In the genomic region with DNA sequence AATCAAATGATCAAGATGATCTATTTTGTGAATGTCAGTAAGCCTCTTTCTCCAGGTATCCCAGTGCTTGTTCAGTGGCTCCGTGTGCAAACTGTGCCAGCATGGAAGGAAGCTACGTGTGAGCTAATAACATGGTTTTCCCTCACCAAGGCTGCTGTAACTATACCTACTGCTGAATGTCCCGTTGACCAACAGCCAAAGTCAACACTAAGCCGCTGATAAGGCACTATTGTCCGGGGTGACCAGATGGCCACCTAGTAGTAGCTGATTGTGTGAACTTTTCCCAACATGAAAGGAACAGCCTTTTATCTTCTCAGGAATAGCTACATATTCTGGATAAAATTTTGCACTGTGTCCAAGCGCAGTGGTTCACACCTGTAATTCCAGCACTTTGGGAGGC, we compare ENCODE assay signal across 17 cellular contexts. TPM values are rescaled to one million over a fixed set of nuclear protein-coding genes. Genes with fewer than 3 reads are reported as not detected.
DNase-seq lines count a peak whose midpoint lies in the region; ATAC-seq and TF ChIP-seq lines count a peak whose summit lies in the region.
"Had no signal": no experiment of that assay in that cellular context is flagged by ENCODE, and none has a peak within 500 bp of the region (broad histone marks: within the 10 kb centered on the region; RNA-seq: fewer than 3 reads in every experiment).

No MANE protein-coding gene starts in this region.

- H3K27me3 Mint-ChIP-seq in activated CD8-positive, alpha-beta T cell treated with anti-CD3 and anti-CD28 coated beads, Interleukin-2, amount 10 ng/mL, durations not matched to agents 7 days and 5 days (ENCODE audit: low read depth): peaks cover 9% of the 10 kb centered on the region
- peaks cover 3% of the 10 kb centered on the region for H3K27me3 Mint-ChIP-seq in activated CD8-positive, alpha-beta T cell treated with anti-CD3 and anti-CD28 coated beads for 36 hours

- no peaks in the 10 kb centered on the region for H3K36me3 ChIP-seq in esophagus muscularis mucosa
- no peaks in the 10 kb centered on the region for H3K36me3 ChIP-seq in mucosa of descending colon (ENCODE audit: low read depth)
- H3K36me3 ChIP-seq: MG63 had no signal

- POLR2A ChIA-PET in activated CD8-positive, alpha-beta T cell treated with anti-CD3 and anti-CD28 coated beads, Interleukin-2, amount 10 ng/mL, durations not matched to agents 7 days and 5 days (lab: Charles Lee): no interaction called here
- POLR2A ChIA-PET in activated CD8-positive, alpha-beta T cell treated with anti-CD3 and anti-CD28 coated beads for 36 hours (lab: Charles Lee): no interaction called here

- no peaks in the 10 kb centered on the region for H3K27me3 ChIP-seq in esophagus muscularis mucosa
- H3K27me3 ChIP-seq: MG63 had no signal

- WGBS in esophagus muscularis mucosa: 86% methylated on average over 6 of the region's 6 CpGs

- no peak overlapping the region for H3K27ac Mint-ChIP-seq in activated CD8-positive, alpha-beta T cell treated with anti-CD3 and anti-CD28 coated beads, Interleukin-2, amount 10 ng/mL, durations not matched to agents 7 days and 5 days
- no peak overlapping the region for H3K27ac Mint-ChIP-seq in activated CD8-positive, alpha-beta T cell treated with anti-CD3 and anti-CD28 coated beads for 36 hours
- H3K27ac Mint-ChIP-seq in activated naive CD4-positive, alpha-beta T cell treated with anti-CD3 and anti-CD28 coated beads, Interleukin-2, amount 50 U/mL, for 72 hours: no peak overlapping the region
- H3K27ac Mint-ChIP-seq: H9 had no signal

- peaks cover 0 to 4% (median 3%) of the 10 kb centered on the region in 4 donors for H3K4me1 ChIP-seq in esophagus muscularis mucosa
- no peaks in the 10 kb centered on the region for H3K4me1 ChIP-seq in mucosa of descending colon (ENCODE audit: low read depth)

- peaks cover 5% of the 10 kb centered on the region for H3K36me3 Mint-ChIP-seq in activated CD8-positive, alpha-beta T cell treated with anti-CD3 and anti-CD28 coated beads, Interleukin-2, amount 10 ng/mL, durations not matched to agents 7 days and 5 days (ENCODE audit: low read depth)
- no peaks in the 10 kb centered on the region for H3K36me3 Mint-ChIP-seq in activated CD8-positive, alpha-beta T cell treated with anti-CD3 and anti-CD28 coated beads for 36 hours (ENCODE audit: low read depth)
- no peaks in the 10 kb centered on the region for H3K36me3 Mint-ChIP-seq in activated naive CD4-positive, alpha-beta T cell treated with anti-CD3 and anti-CD28 coated beads, Interleukin-2, amount 50 U/mL, for 72 hours

- H3K27ac ChIP-seq in esophagus muscularis mucosa (replicated peaks in 1 of 4): no peak overlapping the region
- H3K27ac ChIP-seq: RWPE1 had no signal

- H3K4me3 Mint-ChIP-seq in activated CD8-positive, alpha-beta T cell treated with anti-CD3 and anti-CD28 coated beads, Interleukin-2, amount 10 ng/mL, durations not matched to agents 7 days and 5 days: no peak overlapping the region
- H3K4me3 Mint-ChIP-seq in activated CD8-positive, alpha-beta T cell treated with anti-CD3 and anti-CD28 coated beads for 36 hours: no peak overlapping the region
- H3K4me3 Mint-ChIP-seq: H9 had no signal

- H3K4me3 ChIP-seq in esophagus muscularis mucosa (no peak overlapping the region), mucosa of descending colon (no peak overlapping the region)
- H3K4me3 ChIP-seq: MG63 had no signal

- H3K9me3 ChIP-seq in esophagus muscularis mucosa: no peaks in the 10 kb centered on the region
- H3K9me3 ChIP-seq in mucosa of descending colon: no peaks in the 10 kb centered on the region
- H3K9me3 ChIP-seq: MG63 had no signal

- peaks cover 3% of the 10 kb centered on the region for H3K9me3 Mint-ChIP-seq in activated CD8-positive, alpha-beta T cell treated with anti-CD3 and anti-CD28 coated beads, Interleukin-2, amount 10 ng/mL, durations not matched to agents 7 days and 5 days (ENCODE audit: insufficient read depth)
- H3K9me3 Mint-ChIP-seq in activated CD8-positive, alpha-beta T cell treated with anti-CD3 and anti-CD28 coated beads for 36 hours: no peaks in the 10 kb centered on the region
- peaks cover 0 to 2% of the 10 kb centered on the region in 2 donors for H3K9me3 Mint-ChIP-seq in activated naive CD4-positive, alpha-beta T cell treated with anti-CD3 and anti-CD28 coated beads, Interleukin-2, amount 50 U/mL, for 72 hours

- H3K4me1 Mint-ChIP-seq in activated CD8-positive, alpha-beta T cell treated with anti-CD3 and anti-CD28 coated beads, Interleukin-2, amount 10 ng/mL, durations not matched to agents 7 days and 5 days (ENCODE audit: low read depth): peaks cover 6% of the 10 kb centered on the region
- peaks cover 2% of the 10 kb centered on the region for H3K4me1 Mint-ChIP-seq in activated CD8-positive, alpha-beta T cell treated with anti-CD3 and anti-CD28 coated beads for 36 hours (ENCODE audit: low read depth)

- CTCF ChIA-PET in activated CD8-positive, alpha-beta T cell treated with anti-CD3 and anti-CD28 coated beads, Interleukin-2, amount 10 ng/mL, durations not matched to agents 7 days and 5 days (lab: Charles Lee): interaction anchor here (0.8 to 8.1 kb wide), 4 partner anchors 9 to 366 kb away, joined by 3 to 156 read pairs (median 4); no protein-coding TSS in a partner anchor
- CTCF ChIA-PET in activated CD8-positive, alpha-beta T cell treated with anti-CD3 and anti-CD28 coated beads for 36 hours (lab: Charles Lee): interaction anchor here (2.1 to 13.6 kb wide), 2 partner anchors 184 to 298 kb away, joined by 11 to 168 read pairs; no protein-coding TSS in a partner anchor

- peak; percentile 4 for DNase-seq in activated CD8-positive, alpha-beta T cell treated with anti-CD3 and anti-CD28 coated beads, Interleukin-2, amount 10 ng/mL, durations not matched to agents 7 days and 5 days
- DNase-seq in activated CD8-positive, alpha-beta T cell treated with anti-CD3 and anti-CD28 coated beads for 36 hours: no peak
- DNase-seq in esophagus muscularis mucosa (ENCODE audit: extremely low spot score): peak; percentile 47
- DNase-seq in mucosa of descending colon: peak in 1 of 3 donors; percentile 40
- DNase-seq in epidermal melanocyte (ENCODE audit: insufficient read length, low spot score): no peak
- no peak for DNase-seq in activated naive CD4-positive, alpha-beta T cell treated with anti-CD3 and anti-CD28 coated beads, Interleukin-2, amount 50 U/mL, for 72 hours (ENCODE audit: low spot score in 2 of 2)
- DNase-seq in NCI-H128 (lab: John Stamatoyannopoulos, UW; ENCODE audit: unreplicated experiment): no peak
- DNase-seq in pons (ENCODE audit: low spot score): no peak
- DNase-seq: COR-L47, DMS79 treated with DMSO at 0.1 percent for 48 hours, H9, MG63, NCI-H1092 treated with DMSO at 0.1 percent for 48 hours, NCI-H187 treated with DMSO at 0.1 percent for 48 hours, NCI-H446 treated with DMSO at 0.1 percent for 48 hours had no signal

- no peak for ATAC-seq in activated CD8-positive, alpha-beta T cell treated with anti-CD3 and anti-CD28 coated beads, Interleukin-2, amount 10 ng/mL, durations not matched to agents 7 days and 5 days
- no peak for ATAC-seq in activated CD8-positive, alpha-beta T cell treated with anti-CD3 and anti-CD28 coated beads for 36 hours
- ATAC-seq in mucosa of descending colon: peak; percentile 80
- ATAC-seq in activated naive CD4-positive, alpha-beta T cell treated with anti-CD3 and anti-CD28 coated beads, Interleukin-2, amount 50 U/mL, for 72 hours: no peak

- TF ChIP-seq POLR2A in esophagus muscularis mucosa (IDR thresholded peaks at IDR 0.05; ENCODE audit: low read depth): no peak

- TF ChIP-seq CTCF in activated CD8-positive, alpha-beta T cell treated with anti-CD3 and anti-CD28 coated beads for 36 hours (IDR thresholded peaks at IDR 0.05): no peak
- TF ChIP-seq CTCF in esophagus muscularis mucosa (IDR thresholded peaks at IDR 0.05): no peak
- TF ChIP-seq CTCF in mucosa of descending colon (IDR thresholded peaks at IDR 0.05): no peak

- no peak for TF ChIP-seq EP300 in esophagus muscularis mucosa (IDR thresholded peaks at IDR 0.05)

- intact Hi-C loops in activated CD8-positive, alpha-beta T cell treated with anti-CD3 and anti-CD28 coated beads for 36 hours (cut with micrococcal nuclease): loop anchor here (10.0 kb wide), 1 partner anchor 148 kb away; no protein-coding TSS in a partner anchor
- intact Hi-C loops in esophagus muscularis mucosa (cut with DNase I) (loop anchor here (5.0 to 10.0 kb wide), 3 partner anchors 161 to 672 kb away; a partner anchor contains a TSS), mucosa of descending colon (cut with DNase I, micrococcal nuclease) (loop anchor here (5.0 to 10.0 kb wide), 4 partner anchors 156 to 362 kb away; no protein-coding TSS in a partner anchor)

RNA-seq across cellular contexts. Expression of a gene that starts 58.0 kb away (rescaled TPM):
- under 1 TPM; 0.57 to 0.61 TPM for total RNA-seq in activated CD8-positive, alpha-beta T cell treated with anti-CD3 and anti-CD28 coated beads, Interleukin-2, amount 10 ng/mL, durations not matched to agents 7 days and 5 days
- under 1 TPM; 0.25 to 0.54 TPM for total RNA-seq in activated CD8-positive, alpha-beta T cell treated with anti-CD3 and anti-CD28 coated beads for 36 hours
- total RNA-seq in esophagus muscularis mucosa (1 to 10 TPM in 3 of 4 donors, under 1 TPM in 1; 0.83 to 5.2 (median 2.7) TPM), mucosa of descending colon (10 to 100 TPM; 17.7 to 64.4 (median 59.4) TPM)
- total RNA-seq in activated naive CD4-positive, alpha-beta T cell treated with anti-CD3 and anti-CD28 coated beads, Interleukin-2, amount 50 U/mL, for 72 hours: under 1 TPM in 1 of 2 donors, not detected in 1; 0.74 TPM
- total RNA-seq: A673 had no signal

Comparison
In these comparisons a context has a peak if more than half of its experiments do, and no peak if none do; other contexts are left out.
1. DNase-seq: peak in activated CD8-positive, alpha-beta T cell treated with anti-CD3 and anti-CD28 coated beads, Interleukin-2, amount 10 ng/mL, durations not matched to agents 7 days and 5 days (single experiment) and esophagus muscularis mucosa (single experiment); none in activated CD8-positive, alpha-beta T cell treated with anti-CD3 and anti-CD28 coated beads for 36 hours (single experiment), epidermal melanocyte (single experiment), activated naive CD4-positive, alpha-beta T cell treated with anti-CD3 and anti-CD28 coated beads, Interleukin-2, amount 50 U/mL, for 72 hours (0 of 2), NCI-H128 (single experiment) and pons (single experiment).